2 cellular contexts compared by ENCODE assay signal in the genomic region with DNA sequence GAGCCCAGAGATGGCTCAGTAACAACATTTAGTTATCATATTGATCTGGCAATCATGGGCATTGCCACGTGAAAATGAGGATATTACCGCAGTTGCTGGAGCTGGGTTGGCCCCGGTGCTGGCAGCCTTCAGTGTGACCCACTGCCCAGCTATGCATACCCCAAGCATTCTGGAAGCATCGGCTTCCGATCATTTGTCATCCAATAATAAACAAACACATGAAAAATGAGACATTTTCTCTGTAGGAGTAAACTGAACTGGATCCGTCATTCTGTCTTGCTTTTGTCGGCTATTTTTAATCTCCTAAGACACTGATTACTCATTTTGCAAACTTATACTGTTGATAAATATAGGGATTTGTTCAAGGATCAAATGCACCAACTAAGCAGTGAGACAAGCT.
TF ChIP-seq lines count a peak whose summit lies in the region.

No MANE protein-coding gene starts in this region.

TF ChIP-seq in SK-N-SH, 30 proteins besides CTCF, POLR2A, EP300 and RAD21:
- TF ChIP-seq FOXJ3 (CRISPR knock-in tag; IDR thresholded peaks at IDR 0.05) (no peak), TEAD4 (IDR thresholded peaks at IDR 0.05; ENCODE audit: borderline replicate concordance, insufficient read depth) (no peak), NRF1 (IDR thresholded peaks at IDR 0.05; ENCODE audit: low read depth, low read length) (no peak), MEF2A (IDR thresholded peaks at IDR 0.05; ENCODE audit: borderline replicate concordance, low read depth) (no peak)
- TF ChIP-seq, protein P1, sequence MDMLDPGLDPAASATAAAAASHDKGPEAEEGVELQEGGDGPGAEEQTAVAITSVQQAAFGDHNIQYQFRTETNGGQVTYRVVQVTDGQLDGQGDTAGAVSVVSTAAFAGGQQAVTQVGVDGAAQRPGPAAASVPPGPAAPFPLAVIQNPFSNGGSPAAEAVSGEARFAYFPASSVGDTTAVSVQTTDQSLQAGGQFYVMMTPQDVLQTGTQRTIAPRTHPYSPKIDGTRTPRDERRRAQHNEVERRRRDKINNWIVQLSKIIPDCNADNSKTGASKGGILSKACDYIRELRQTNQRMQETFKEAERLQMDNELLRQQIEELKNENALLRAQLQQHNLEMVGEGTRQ (IDR thresholded peaks at IDR 0.05; ENCODE audit: borderline replicate concordance, low read depth, low read length): no peak
- TF ChIP-seq, protein P2, sequence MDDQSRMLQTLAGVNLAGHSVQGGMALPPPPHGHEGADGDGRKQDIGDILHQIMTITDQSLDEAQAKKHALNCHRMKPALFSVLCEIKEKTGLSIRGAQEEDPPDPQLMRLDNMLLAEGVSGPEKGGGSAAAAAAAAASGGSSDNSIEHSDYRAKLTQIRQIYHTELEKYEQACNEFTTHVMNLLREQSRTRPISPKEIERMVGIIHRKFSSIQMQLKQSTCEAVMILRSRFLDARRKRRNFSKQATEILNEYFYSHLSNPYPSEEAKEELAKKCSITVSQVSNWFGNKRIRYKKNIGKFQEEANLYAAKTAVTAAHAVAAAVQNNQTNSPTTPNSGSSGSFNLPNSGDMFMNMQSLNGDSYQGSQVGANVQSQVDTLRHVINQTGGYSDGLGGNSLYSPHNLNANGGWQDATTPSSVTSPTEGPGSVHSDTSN (IDR thresholded peaks at IDR 0.05): no peak

TF ChIP-seq in neural cell, 6 proteins besides CTCF, POLR2A, EP300 and RAD21:
- TF ChIP-seq SMC3 (conservative IDR thresholded peaks at IDR 0.05; ENCODE audit: poor library complexity): no peak
- TF ChIP-seq TAF1 (IDR thresholded peaks at IDR 0.05; ENCODE audit: low read depth): no peak
- no peak for TF ChIP-seq POLR2AphosphoS5 (IDR thresholded peaks at IDR 0.05)
- no peak for TF ChIP-seq MXI1 (conservative IDR thresholded peaks at IDR 0.05; ENCODE audit: poor library complexity, severe bottlenecking)
- no peak for TF ChIP-seq REST (IDR thresholded peaks at IDR 0.05; ENCODE audit: borderline replicate concordance)
- TF ChIP-seq EZH2 (IDR thresholded peaks at IDR 0.05; ENCODE audit: borderline replicate concordance, insufficient read depth, low read length, poor library complexity, severe bottlenecking): no peak
